ENCODE assay signal across 22 cellular contexts in the genomic region with DNA sequence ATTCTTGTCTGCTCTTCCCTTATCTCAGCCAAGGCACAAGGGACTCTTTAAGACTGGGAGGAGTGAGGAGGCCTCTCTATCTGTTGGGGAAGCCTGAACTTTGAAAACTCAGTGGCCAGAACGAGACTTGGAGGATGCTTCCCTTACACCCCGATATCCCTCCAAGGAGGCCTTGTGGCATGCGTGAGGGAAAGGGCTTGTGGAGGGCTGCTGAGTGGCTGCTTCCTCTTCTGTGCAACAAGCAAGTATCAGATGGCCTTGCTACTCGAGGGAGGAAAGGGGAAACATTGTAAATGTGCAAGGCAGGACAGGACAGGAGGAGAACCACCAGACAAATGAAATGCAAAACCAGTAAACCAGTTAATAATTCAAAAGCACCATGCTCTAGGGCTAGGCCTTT.
"Had no signal": no experiment of that assay in that cellular context is flagged by ENCODE, and none has a peak within 500 bp of the region (broad histone marks: within the 10 kb centered on the region; RNA-seq: fewer than 3 reads in every experiment).

No MANE protein-coding gene starts in this region.

- H3K9me3 ChIP-seq: esophagus squamous epithelium, gastrocnemius medialis, prostate gland, spleen, upper lobe of right lung had no signal

- H3K4me3 Mint-ChIP-seq: activated B cell treated with CpG ODN at 0.5 μM for 24 hours; activated CD4-positive, alpha-beta T cell treated with anti-CD3 and anti-CD28 coated beads for 36 hours; activated naive CD8-positive, alpha-beta T cell treated with anti-CD3 and anti-CD28 coated beads for 36 hours; naive B cell; neural crest cell had no signal

- H3K27ac Mint-ChIP-seq: activated B cell treated with CpG ODN at 0.5 μM for 24 hours; activated CD4-positive, alpha-beta T cell treated with anti-CD3 and anti-CD28 coated beads for 36 hours; activated naive CD8-positive, alpha-beta T cell treated with anti-CD3 and anti-CD28 coated beads for 36 hours had no signal

- H3K9me3 Mint-ChIP-seq: activated B cell treated with CpG ODN at 0.5 μM for 24 hours; activated naive CD8-positive, alpha-beta T cell treated with anti-CD3 and anti-CD28 coated beads for 36 hours; naive B cell; neural crest cell had no signal

- H3K36me3 ChIP-seq: esophagus squamous epithelium, gastrocnemius medialis, prostate gland, spleen, upper lobe of right lung had no signal

- H3K4me3 ChIP-seq: coronary artery, esophagus squamous epithelium, gastrocnemius medialis, prostate gland, spleen, upper lobe of right lung had no signal

- DNase-seq: activated B cell treated with CpG ODN at 0.5 μM for 24 hours; activated CD4-positive, alpha-beta T cell treated with anti-CD3 and anti-CD28 coated beads for 36 hours; activated CD4-positive, alpha-beta T cell treated with anti-CD3 and anti-CD28 coated beads, Interleukin-2, amount 50 U/mL, for 48 hours; activated naive CD4-positive, alpha-beta T cell treated with Interleukin-2 at 50 U/mL for 16 hours; activated naive CD8-positive, alpha-beta T cell treated with anti-CD3 and anti-CD28 coated beads for 36 hours; activated T-cell treated with anti-CD3 and anti-CD28 coated beads, Interleukin-2, amount 50 U/mL, for 48 hours; esophagus squamous epithelium; gastrocnemius medialis; hypothalamus; left cardiac atrium; mesenchymal stem cell; naive B cell; spleen; stimulated activated CD4-positive, alpha-beta T cell treated with anti-CD3 and anti-CD28 coated beads, Interleukin-4, amount 100 ng/mL, for 1 hour; stimulated activated naive CD8-positive, alpha-beta T cell treated with anti-CD3 and anti-CD28 coated beads, Interleukin-15, Interleukin-2, amounts not matched to agents 100 U/mL and 50 U/mL, for 24 hours; T-helper 1 cell; upper lobe of right lung had no signal

- H3K36me3 Mint-ChIP-seq: activated naive CD8-positive, alpha-beta T cell treated with anti-CD3 and anti-CD28 coated beads for 36 hours; naive B cell had no signal

- H3K4me1 Mint-ChIP-seq: activated B cell treated with CpG ODN at 0.5 μM for 24 hours; activated CD4-positive, alpha-beta T cell treated with anti-CD3 and anti-CD28 coated beads for 36 hours; activated naive CD8-positive, alpha-beta T cell treated with anti-CD3 and anti-CD28 coated beads for 36 hours; naive B cell had no signal

- FAIRE-seq: bronchial epithelial cell, islet of Langerhans had no signal

- H3K4me1 ChIP-seq: prostate gland, upper lobe of right lung had no signal

- H3K27ac ChIP-seq: coronary artery, esophagus squamous epithelium, gastrocnemius medialis, prostate gland, upper lobe of right lung had no signal

- ATAC-seq: activated CD4-positive, alpha-beta T cell treated with anti-CD3 and anti-CD28 coated beads for 36 hours; gastrocnemius medialis; left cardiac atrium; stimulated activated naive CD8-positive, alpha-beta T cell treated with anti-CD3 and anti-CD28 coated beads, Interleukin-15, Interleukin-2, amounts not matched to agents 100 U/mL and 50 U/mL, for 24 hours; upper lobe of right lung had no signal

- H3K27me3 ChIP-seq: esophagus squamous epithelium, gastrocnemius medialis, spleen, upper lobe of right lung had no signal
